ENCODE assay signal across 27 cellular contexts in genomic region chr9:124615100-124615742, GRCh38.
"Had no signal": no experiment of that assay in that cellular context is flagged by ENCODE, and none has a peak within 500 bp of the region (broad histone marks: within the 10 kb centered on the region; RNA-seq: fewer than 3 reads in every experiment).

No MANE protein-coding gene starts in this region.

- H3K4me2 ChIP-seq: PC-9 had no signal

- H3K36me3 ChIP-seq: adrenal gland, ascending aorta, brain microvascular endothelial cell had no signal

- DNase-seq: activated CD4-positive, alpha-beta memory T cell treated with anti-CD3 and anti-CD28 coated beads for 36 hours; activated CD4-positive, alpha-beta T cell treated with anti-CD3 and anti-CD28 coated beads, Interleukin-2, amount 10 ng/mL, durations not matched to agents 7 days and 5 days; activated CD4-positive, CD25-positive, alpha-beta regulatory T cell; activated CD8-positive, alpha-beta memory T cell treated with anti-CD3 and anti-CD28 coated beads for 24 hours; activated gamma-delta T cell; activated naive CD4-positive, alpha-beta T cell treated with anti-CD3 and anti-CD28 coated beads, Interleukin-2, amount 10 ng/mL, durations not matched to agents 7 days and 5 days; activated naive CD8-positive, alpha-beta T cell treated with anti-CD3 and anti-CD28 coated beads, Interleukin-2, amount 10 ng/mL, durations not matched to agents 7 days and 5 days; activated T-cell treated with anti-CD3 and anti-CD28 coated beads, Interleukin-2, amount 50 U/mL, for 48 hours; adrenal gland; brain microvascular endothelial cell; cerebellar nuclear complex; NCI-H1092; NCI-H1417; NCI-H1694; NCI-H2029; NCI-H2107; NCI-H510A treated with DMSO at 0.1 percent for 48 hours; NCI-H69; PC-9; SHP77 treated with DMSO at 0.1 percent for 48 hours; T-cell; T-helper 2 cell; T1000 had no signal

- H3K27me3 ChIP-seq: ascending aorta, brain microvascular endothelial cell had no signal

- FAIRE-seq: colon, TTC549 had no signal

- H3K9me3 Mint-ChIP-seq: activated CD4-positive, alpha-beta memory T cell treated with anti-CD3 and anti-CD28 coated beads for 36 hours; activated CD4-positive, alpha-beta T cell treated with anti-CD3 and anti-CD28 coated beads, Interleukin-2, amount 10 ng/mL, durations not matched to agents 7 days and 5 days; activated naive CD4-positive, alpha-beta T cell treated with anti-CD3 and anti-CD28 coated beads, Interleukin-2, amount 10 ng/mL, durations not matched to agents 7 days and 5 days; activated naive CD8-positive, alpha-beta T cell treated with anti-CD3 and anti-CD28 coated beads, Interleukin-2, amount 10 ng/mL, durations not matched to agents 7 days and 5 days; activated T-helper 17 cell treated with anti-CD3 and anti-CD28 coated beads, Interleukin-2, amount 50 U/mL, for 72 hours; T-cell had no signal

- H2AFZ ChIP-seq: PC-9 had no signal

- ATAC-seq: activated T-helper 17 cell treated with anti-CD3 and anti-CD28 coated beads, Interleukin-2, amount 50 U/mL, for 72 hours; T-cell had no signal

- H3K36me3 Mint-ChIP-seq: activated CD4-positive, alpha-beta memory T cell treated with anti-CD3 and anti-CD28 coated beads for 36 hours; activated naive CD4-positive, alpha-beta T cell treated with anti-CD3 and anti-CD28 coated beads, Interleukin-2, amount 10 ng/mL, durations not matched to agents 7 days and 5 days; activated naive CD8-positive, alpha-beta T cell treated with anti-CD3 and anti-CD28 coated beads, Interleukin-2, amount 10 ng/mL, durations not matched to agents 7 days and 5 days; T-cell had no signal

- H3K27ac ChIP-seq: adrenal gland, ascending aorta, brain microvascular endothelial cell, PC-9 had no signal

- H3K9me3 ChIP-seq: adrenal gland, ascending aorta had no signal

- H3K4me3 Mint-ChIP-seq: activated CD4-positive, alpha-beta memory T cell treated with anti-CD3 and anti-CD28 coated beads for 36 hours; activated CD4-positive, alpha-beta T cell treated with anti-CD3 and anti-CD28 coated beads, Interleukin-2, amount 10 ng/mL, durations not matched to agents 7 days and 5 days; activated naive CD4-positive, alpha-beta T cell treated with anti-CD3 and anti-CD28 coated beads, Interleukin-2, amount 10 ng/mL, durations not matched to agents 7 days and 5 days; activated naive CD8-positive, alpha-beta T cell treated with anti-CD3 and anti-CD28 coated beads, Interleukin-2, amount 10 ng/mL, durations not matched to agents 7 days and 5 days; activated T-helper 17 cell treated with anti-CD3 and anti-CD28 coated beads, Interleukin-2, amount 50 U/mL, for 72 hours; T-cell had no signal

- H3K4me1 ChIP-seq: adrenal gland, ascending aorta had no signal

- H3K4me1 Mint-ChIP-seq: activated CD4-positive, alpha-beta T cell treated with anti-CD3 and anti-CD28 coated beads, Interleukin-2, amount 10 ng/mL, durations not matched to agents 7 days and 5 days; activated naive CD4-positive, alpha-beta T cell treated with anti-CD3 and anti-CD28 coated beads, Interleukin-2, amount 10 ng/mL, durations not matched to agents 7 days and 5 days; activated naive CD8-positive, alpha-beta T cell treated with anti-CD3 and anti-CD28 coated beads, Interleukin-2, amount 10 ng/mL, durations not matched to agents 7 days and 5 days; activated T-helper 17 cell treated with anti-CD3 and anti-CD28 coated beads, Interleukin-2, amount 50 U/mL, for 72 hours; T-cell had no signal

- H3K27ac Mint-ChIP-seq: activated CD4-positive, alpha-beta memory T cell treated with anti-CD3 and anti-CD28 coated beads for 36 hours; activated CD4-positive, alpha-beta T cell treated with anti-CD3 and anti-CD28 coated beads, Interleukin-2, amount 10 ng/mL, durations not matched to agents 7 days and 5 days; activated naive CD4-positive, alpha-beta T cell treated with anti-CD3 and anti-CD28 coated beads, Interleukin-2, amount 10 ng/mL, durations not matched to agents 7 days and 5 days; activated naive CD8-positive, alpha-beta T cell treated with anti-CD3 and anti-CD28 coated beads, Interleukin-2, amount 10 ng/mL, durations not matched to agents 7 days and 5 days; activated T-helper 17 cell treated with anti-CD3 and anti-CD28 coated beads, Interleukin-2, amount 50 U/mL, for 72 hours; T-cell had no signal

- H3K4me3 ChIP-seq: adrenal gland, ascending aorta, PC-9 had no signal
